In the genomic region with DNA sequence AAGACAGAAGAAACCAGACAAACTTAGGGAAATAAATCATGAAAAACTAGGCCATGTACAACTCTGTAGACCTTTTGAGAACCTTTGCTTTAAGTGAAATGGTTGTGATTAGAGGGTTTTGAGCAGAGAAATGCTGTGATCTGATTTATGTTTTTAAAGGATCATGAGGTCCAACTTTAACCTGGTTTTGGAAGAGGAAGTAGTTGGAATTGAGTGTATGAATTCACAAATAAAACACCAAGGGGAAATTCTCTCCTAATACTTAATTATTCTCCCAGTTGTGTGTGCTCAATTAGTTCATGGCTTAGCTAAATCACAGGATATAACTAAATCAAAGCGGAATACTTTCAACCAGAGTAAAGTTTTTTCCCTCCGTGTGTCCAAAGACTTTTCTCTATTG, we compare ENCODE assay signal across 1 cellular context.
A peak's percentile ranks its signal among the peaks of the same experiment; 100 is the strongest.
TF ChIP-seq lines count a peak whose summit lies in the region.

No MANE protein-coding gene starts in this region.

TF ChIP-seq in K562, 482 proteins besides CTCF, POLR2A, EP300 and RAD21:
- TF ChIP-seq KDM1A (IDR thresholded peaks at IDR 0.05): peak; percentile 59 to 69; a peak in 3 of 4 replicates
- TF ChIP-seq ZNF778 (CRISPR knock-in tag; IDR thresholded peaks at IDR 0.05): no peak
